Comparison of ENCODE assay signal across 1 cellular context in the genomic region with DNA sequence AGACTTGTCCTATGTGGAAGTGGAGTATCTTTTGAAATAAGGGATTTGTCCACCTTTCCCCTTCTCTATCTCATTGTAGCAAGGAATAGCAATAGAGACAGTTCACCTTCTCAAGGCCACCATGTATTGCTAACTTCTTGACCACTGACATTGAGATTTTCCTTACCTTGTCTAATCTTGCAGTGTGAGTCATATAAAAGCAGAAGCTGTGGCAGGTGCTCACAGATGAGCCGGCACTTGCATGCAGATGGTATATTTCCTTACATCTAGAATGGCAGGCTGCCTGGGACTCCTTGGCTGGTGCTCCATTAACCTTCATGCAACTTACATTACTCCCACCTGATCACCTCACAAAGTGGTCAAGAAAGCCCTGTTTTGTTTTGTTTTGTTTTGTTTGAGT.
TF ChIP-seq lines count a peak whose summit lies in the region.

No MANE protein-coding gene starts in this region.

TF ChIP-seq in GM23338, 12 proteins besides CTCF, POLR2A, EP300 and RAD21 (continued from another document):
- TF ChIP-seq REST (IDR thresholded peaks at IDR 0.05; ENCODE audit: unreplicated experiment): no peak
- TF ChIP-seq JUNB (IDR thresholded peaks at IDR 0.05; ENCODE audit: unreplicated experiment): no peak
